ENCODE assay signal across 15 cellular contexts in the genomic region with DNA sequence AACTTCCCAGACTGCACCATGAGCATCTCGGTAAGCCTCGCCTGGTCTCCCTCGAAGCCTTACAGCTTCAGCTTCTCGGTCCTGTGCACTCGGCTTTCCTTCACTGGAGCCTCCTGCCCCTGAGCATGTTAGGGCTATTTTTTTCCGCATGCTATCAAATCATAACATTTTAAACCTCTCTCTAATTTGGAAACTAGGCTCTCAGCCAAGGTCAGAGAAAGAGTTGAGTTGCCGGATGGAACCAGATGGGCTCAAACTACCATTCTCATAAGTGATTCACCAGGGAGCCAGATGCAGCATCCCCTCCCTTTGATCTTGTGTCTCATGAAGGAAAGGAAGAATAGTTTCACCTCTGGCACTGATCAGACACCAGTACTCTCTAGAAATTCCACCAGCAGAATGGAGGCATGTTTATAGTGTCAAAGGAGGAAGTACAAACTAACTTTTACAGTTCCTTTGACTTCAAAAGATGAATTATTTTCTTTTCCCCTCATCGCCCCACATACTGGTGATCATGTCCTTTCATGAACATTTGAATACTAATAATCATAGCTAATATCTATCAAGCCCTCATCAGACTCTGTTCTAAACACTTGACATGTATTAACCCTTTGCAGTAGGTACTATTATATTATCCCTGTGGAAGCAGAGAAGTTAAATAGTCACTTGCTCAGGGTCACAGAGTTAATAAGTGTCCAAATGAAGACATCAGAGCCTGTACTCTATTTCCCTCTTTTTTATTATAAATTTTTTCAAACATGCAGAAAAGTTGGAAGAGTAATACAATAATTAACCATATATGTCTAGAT. TPM values are rescaled to one million over a fixed set of nuclear protein-coding genes. Genes with fewer than 3 reads are reported as not detected.
DNase-seq lines count a peak whose midpoint lies in the region; FAIRE-seq and TF ChIP-seq lines count a peak whose summit lies in the region.
"Had no signal": no experiment of that assay in that cellular context is flagged by ENCODE, and none has a peak within 500 bp of the region (broad histone marks: within the 10 kb centered on the region; RNA-seq: fewer than 3 reads in every experiment).

No MANE protein-coding gene starts in this region.

- 37% methylated on average over 8 of the region's 8 CpGs for WGBS in esophagus muscularis mucosa

- peak overlapping the region in 2 of 4 donors; percentile 3 to 27 for H3K4me3 ChIP-seq in esophagus muscularis mucosa

- peak overlapping the region; percentile 61 to 78 (median 70) for H3K27ac ChIP-seq in esophagus muscularis mucosa (replicated peaks in 1 of 4)
- H3K27ac ChIP-seq: epithelial cell of prostate, neutrophil had no signal

- no peak for TF ChIP-seq CTCF in esophagus muscularis mucosa (IDR thresholded peaks at IDR 0.05)
- TF ChIP-seq CTCF in nephron (IDR thresholded peaks at IDR 0.05; ENCODE audit: unreplicated experiment in 3 of 3): no peak

- no peaks in the 10 kb centered on the region for H3K9me3 Mint-ChIP-seq in nephron
- no peaks in the 10 kb centered on the region for H3K9me3 Mint-ChIP-seq in activated CD4-positive, alpha-beta memory T cell treated with anti-CD3 and anti-CD28 coated beads for 36 hours

- CTCF ChIA-PET in activated CD4-positive, alpha-beta memory T cell treated with anti-CD3 and anti-CD28 coated beads for 36 hours (lab: Charles Lee): no interaction called here

- DNase-seq in AG20443 (ENCODE audit: low spot score): peak; percentile 57
- DNase-seq in NCI-H2171 (lab: John Stamatoyannopoulos, UW): peak; percentile 95
- no peak for DNase-seq in esophagus muscularis mucosa (ENCODE audit: extremely low spot score)
- no peak for DNase-seq in GM12892 (ENCODE audit: insufficient read length)
- no peak for DNase-seq in activated CD4-positive, alpha-beta T cell treated with anti-CD3 and anti-CD28 coated beads, Interleukin-2, amount 50 U/mL, for 4 hours
- DNase-seq in glomerular visceral epithelial cell (ENCODE audit: extremely low spot score): no peak
- DNase-seq in activated CD4-positive, alpha-beta memory T cell treated with anti-CD3 and anti-CD28 coated beads for 36 hours: no peak
- DNase-seq: activated CD8-positive, alpha-beta memory T cell treated with anti-CD3 and anti-CD28 coated beads, Interleukin-2, amount 50 U/mL, for 4 hours; anterior cingulate cortex; stimulated activated CD4-positive, alpha-beta T cell treated with anti-CD3 and anti-CD28 coated beads, Interleukin-2, amount 100 ng/mL, for 48 hours had no signal

- H3K27me3 Mint-ChIP-seq in nephron (ENCODE audit: low read depth): no peaks in the 10 kb centered on the region
- no peaks in the 10 kb centered on the region for H3K27me3 Mint-ChIP-seq in activated CD4-positive, alpha-beta memory T cell treated with anti-CD3 and anti-CD28 coated beads for 36 hours

- H3K36me3 ChIP-seq in esophagus muscularis mucosa: no peaks in the 10 kb centered on the region
- H3K36me3 ChIP-seq: neutrophil had no signal

- no peaks in the 10 kb centered on the region for H3K27me3 ChIP-seq in esophagus muscularis mucosa
- H3K27me3 ChIP-seq: neutrophil had no signal

- H3K9me3 ChIP-seq in esophagus muscularis mucosa: no peaks in the 10 kb centered on the region
- H3K9me3 ChIP-seq: neutrophil had no signal

- no peak for TF ChIP-seq EP300 in esophagus muscularis mucosa (IDR thresholded peaks at IDR 0.05)

- peaks cover 31% of the 10 kb centered on the region for H3K4me1 Mint-ChIP-seq in nephron
- H3K4me1 Mint-ChIP-seq in activated CD4-positive, alpha-beta memory T cell treated with anti-CD3 and anti-CD28 coated beads for 36 hours (ENCODE audit: low read depth): no peaks in the 10 kb centered on the region

- peaks cover 25 to 38% (median 36%) of the 10 kb centered on the region in 4 donors for H3K4me1 ChIP-seq in esophagus muscularis mucosa

- intact Hi-C loops in esophagus muscularis mucosa (cut with DNase I): no loop called here
- intact Hi-C loops in activated CD4-positive, alpha-beta memory T cell treated with anti-CD3 and anti-CD28 coated beads for 36 hours (cut with micrococcal nuclease): no loop called here

- no peak for FAIRE-seq in GM12892 (lab: Jason Lieb, UNC)
- FAIRE-seq: keratinocyte had no signal

- peak overlapping the region in 1 of 3 experiments; percentile 16 for H3K4me3 Mint-ChIP-seq in nephron
- no peak overlapping the region for H3K4me3 Mint-ChIP-seq in activated CD4-positive, alpha-beta memory T cell treated with anti-CD3 and anti-CD28 coated beads for 36 hours
- H3K4me3 Mint-ChIP-seq: CD14-positive monocyte had no signal

- POLR2A ChIA-PET in activated CD4-positive, alpha-beta memory T cell treated with anti-CD3 and anti-CD28 coated beads for 36 hours (lab: Charles Lee): no interaction called here

- H3K27ac Mint-ChIP-seq in nephron: peak overlapping the region; percentile 86 to 93 (median 90)
- H3K27ac Mint-ChIP-seq in activated CD4-positive, alpha-beta memory T cell treated with anti-CD3 and anti-CD28 coated beads for 36 hours: no peak overlapping the region
- H3K27ac Mint-ChIP-seq: CD14-positive monocyte had no signal

- H3K36me3 Mint-ChIP-seq in nephron (ENCODE audit: low read depth): peaks cover 20% of the 10 kb centered on the region
- H3K36me3 Mint-ChIP-seq in activated CD4-positive, alpha-beta memory T cell treated with anti-CD3 and anti-CD28 coated beads for 36 hours: peaks cover 3% of the 10 kb centered on the region

- TF ChIP-seq POLR2A in esophagus muscularis mucosa (IDR thresholded peaks at IDR 0.05; ENCODE audit: low read depth): no peak
- no peak for TF ChIP-seq POLR2A in GM12892 (IDR thresholded peaks at IDR 0.05; ENCODE audit: low read depth, low read length)

RNA-seq across cellular contexts. Expression of a gene that starts 46.7 kb away (rescaled TPM):
- 100 to 1,000 TPM in 3 of 4 donors, 10 to 100 TPM in 1; 83.9 to 152 (median 111) TPM for total RNA-seq in esophagus muscularis mucosa
- polyA plus RNA-seq in GM12892 (2012; ENCODE audit: missing spikeins): 1.3 TPM
- total RNA-seq in activated CD4-positive, alpha-beta memory T cell treated with anti-CD3 and anti-CD28 coated beads for 36 hours: 1 to 10 TPM; 4.6 to 5.6 TPM

Comparison
In these comparisons a context has a peak if more than half of its experiments do, and no peak if none do; other contexts are left out.
1. DNase-seq: peak in AG20443 (single experiment) and NCI-H2171 (single experiment); none in esophagus muscularis mucosa (single experiment), GM12892 (single experiment), activated CD4-positive, alpha-beta T cell treated with anti-CD3 and anti-CD28 coated beads, Interleukin-2, amount 50 U/mL, for 4 hours (0 of 2), glomerular visceral epithelial cell (single experiment) and activated CD4-positive, alpha-beta memory T cell treated with anti-CD3 and anti-CD28 coated beads for 36 hours (single experiment).
2. RNA of a gene that starts 46.7 kb away (total RNA-seq): 83.9 to 152 TPM in esophagus muscularis mucosa; 4.6 to 5.6 TPM in activated CD4-positive, alpha-beta memory T cell treated with anti-CD3 and anti-CD28 coated beads for 36 hours; every median in the first group is over 10 times any median in the second.